In the genomic region with DNA sequence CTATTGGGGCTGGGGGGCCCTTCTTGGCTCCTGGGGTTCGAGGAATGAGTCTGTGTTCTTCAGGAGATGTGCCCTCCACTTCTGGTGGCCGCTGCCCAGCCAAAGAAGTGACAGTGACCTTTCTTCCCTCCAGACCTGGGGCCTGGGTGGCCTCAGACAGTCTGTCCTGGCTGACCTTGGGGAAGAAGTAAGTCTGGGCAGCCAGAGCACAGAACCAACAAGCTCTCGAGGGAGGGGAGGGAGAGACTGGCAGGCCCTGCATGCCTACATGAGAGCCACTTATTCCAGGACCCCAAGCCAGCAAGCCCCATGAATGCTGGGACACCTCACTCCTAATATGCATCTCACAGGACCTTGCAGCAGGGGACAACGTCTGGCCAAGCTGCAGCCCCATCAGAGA, we compare ENCODE assay signal across 24 cellular contexts.
"Had no signal": no experiment of that assay in that cellular context is flagged by ENCODE, and none has a peak within 500 bp of the region (broad histone marks: within the 10 kb centered on the region; RNA-seq: fewer than 3 reads in every experiment).

No MANE protein-coding gene starts in this region.

- H3K4me3 ChIP-seq: colonic mucosa, dorsolateral prefrontal cortex, esophagus squamous epithelium, gastrocnemius medialis, heart right ventricle, left lung, lower lobe of right lung, mucosa of descending colon had no signal

- H3K27ac ChIP-seq: colonic mucosa, dorsolateral prefrontal cortex, epithelial cell of prostate, esophagus squamous epithelium, gastrocnemius medialis, heart right ventricle, left lung, lower lobe of right lung had no signal

- DNase-seq: colonic mucosa; cortex of kidney; dorsolateral prefrontal cortex; effector CD4-positive, alpha-beta T cell; effector memory CD4-positive, alpha-beta T cell; erythroblast; esophagus squamous epithelium; foreskin fibroblast; foreskin melanocyte; gastrocnemius medialis; glutamatergic neuron; head of caudate nucleus; heart right ventricle; hippocampal formation; left cardiac atrium; left lung; lower lobe of right lung; mesenchymal stem cell; mucosa of descending colon; naive B cell had no signal

- H3K27me3 Mint-ChIP-seq: dendritic cell treated with granulocyte-macrophage colony-stimulating factor and Interleukin-4, amounts not matched to agents 40 ng/mL and 50 ng/mL, for 4 days; naive B cell had no signal

- ATAC-seq: esophagus mucosa, gastrocnemius medialis, left cardiac atrium, left lung, lower lobe of right lung, mucosa of descending colon had no signal

- H3K27ac Mint-ChIP-seq: dendritic cell treated with granulocyte-macrophage colony-stimulating factor and Interleukin-4, amounts not matched to agents 40 ng/mL and 50 ng/mL, for 4 days; mesothelial cell of epicardium; naive B cell had no signal

- H3K4me3 Mint-ChIP-seq: dendritic cell treated with granulocyte-macrophage colony-stimulating factor and Interleukin-4, amounts not matched to agents 40 ng/mL and 50 ng/mL, for 4 days; mesothelial cell of epicardium; naive B cell had no signal

- H3K36me3 ChIP-seq: colonic mucosa had no signal

- H3K4me1 Mint-ChIP-seq: mesothelial cell of epicardium, naive B cell had no signal

- H3K27me3 ChIP-seq: colonic mucosa, dorsolateral prefrontal cortex, esophagus squamous epithelium, gastrocnemius medialis, heart right ventricle, left lung had no signal

- H3K9me3 Mint-ChIP-seq: dendritic cell treated with granulocyte-macrophage colony-stimulating factor and Interleukin-4, amounts not matched to agents 40 ng/mL and 50 ng/mL, for 4 days; mesothelial cell of epicardium; naive B cell had no signal

- H3K9me3 ChIP-seq: colonic mucosa, esophagus squamous epithelium, gastrocnemius medialis, heart right ventricle, left lung, lower lobe of right lung, mucosa of descending colon had no signal

- H3K4me1 ChIP-seq: colonic mucosa, gastrocnemius medialis, left lung, lower lobe of right lung had no signal
